1 cellular context compared by ENCODE assay signal in the genomic region with DNA sequence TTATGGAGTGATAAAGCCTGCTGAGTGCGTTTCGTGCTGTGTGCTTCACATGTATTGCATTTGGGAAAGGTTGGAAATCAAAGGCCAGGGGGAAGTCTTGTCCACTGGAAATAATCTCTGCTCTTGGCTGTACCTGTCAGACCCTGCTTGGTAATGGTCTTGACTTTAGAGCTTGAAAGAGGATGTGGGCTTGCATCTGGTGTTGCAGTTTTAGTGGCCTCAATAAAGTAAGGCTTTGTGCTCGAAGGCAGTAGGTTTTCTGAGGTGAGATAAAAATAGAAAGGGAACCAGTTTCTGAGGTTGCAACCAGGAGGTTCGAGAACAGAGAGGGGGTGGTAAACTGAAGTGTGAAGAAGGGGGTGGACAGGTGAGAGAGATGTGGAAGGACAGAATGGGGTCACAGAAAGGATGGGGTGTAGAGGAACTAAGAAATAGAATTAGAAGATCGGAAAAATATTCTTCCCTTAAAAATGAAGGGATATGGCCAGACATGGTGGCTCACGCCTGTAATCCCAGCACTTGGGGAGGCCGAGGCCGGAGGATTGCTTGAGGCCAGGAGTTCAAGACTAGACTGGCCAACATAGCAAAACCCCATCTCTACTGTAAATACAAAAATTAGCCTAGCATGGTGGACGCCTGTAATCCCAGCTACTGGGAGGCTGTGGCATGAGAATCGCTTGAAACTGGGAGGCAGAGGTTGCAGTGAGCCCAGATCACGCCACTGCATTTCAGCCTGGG.
TF ChIP-seq lines count a peak whose summit lies in the region.

No MANE protein-coding gene starts in this region.

TF ChIP-seq in HepG2, 621 proteins besides CTCF, POLR2A, EP300 and RAD21:
- TF ChIP-seq, protein P1, sequence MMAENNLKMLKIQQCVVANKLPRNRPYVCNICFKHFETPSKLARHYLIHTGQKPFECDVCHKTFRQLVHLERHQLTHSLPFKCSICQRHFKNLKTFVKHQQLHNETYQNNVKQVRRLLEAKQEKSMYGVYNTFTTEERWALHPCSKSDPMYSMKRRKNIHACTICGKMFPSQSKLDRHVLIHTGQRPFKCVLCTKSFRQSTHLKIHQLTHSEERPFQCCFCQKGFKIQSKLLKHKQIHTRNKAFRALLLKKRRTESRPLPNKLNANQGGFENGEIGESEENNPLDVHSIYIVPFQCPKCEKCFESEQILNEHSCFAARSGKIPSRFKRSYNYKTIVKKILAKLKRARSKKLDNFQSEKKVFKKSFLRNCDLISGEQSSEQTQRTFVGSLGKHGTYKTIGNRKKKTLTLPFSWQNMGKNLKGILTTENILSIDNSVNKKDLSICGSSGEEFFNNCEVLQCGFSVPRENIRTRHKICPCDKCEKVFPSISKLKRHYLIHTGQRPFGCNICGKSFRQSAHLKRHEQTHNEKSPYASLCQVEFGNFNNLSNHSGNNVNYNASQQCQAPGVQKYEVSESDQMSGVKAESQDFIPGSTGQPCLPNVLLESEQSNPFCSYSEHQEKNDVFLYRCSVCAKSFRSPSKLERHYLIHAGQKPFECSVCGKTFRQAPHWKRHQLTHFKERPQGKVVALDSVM (CRISPR knock-in tag; IDR thresholded peaks at IDR 0.05), result peak; percentile 58; the same call in 1 of the 2 replicates
- TF ChIP-seq ZMYM3 (CRISPR knock-in tag; IDR thresholded peaks at IDR 0.05), result no peak
